ENCODE assay signal across 14 cellular contexts in the genomic region with DNA sequence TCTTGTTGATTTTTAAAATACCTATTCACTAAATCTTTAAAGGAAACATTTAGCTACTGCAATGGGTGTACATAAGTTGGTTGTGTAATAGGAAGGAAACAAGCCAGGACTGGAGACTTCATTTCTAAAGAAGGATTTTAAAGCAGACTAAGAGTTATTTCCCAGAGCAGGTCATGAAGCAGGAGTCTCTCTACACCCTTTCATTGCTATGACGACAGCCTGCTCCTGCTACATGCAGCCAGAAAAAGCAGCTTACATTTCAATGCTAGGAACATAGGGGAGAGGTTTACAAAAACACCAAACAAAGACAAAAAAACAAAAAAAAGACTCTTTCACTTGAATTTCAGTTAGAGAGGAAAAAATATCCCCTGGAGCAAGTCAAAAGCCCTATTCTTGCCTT. TPM values are rescaled to one million over a fixed set of nuclear protein-coding genes. Genes with fewer than 3 reads are reported as not detected.
DNase-seq lines count a peak whose midpoint lies in the region; ATAC-seq and TF ChIP-seq lines count a peak whose summit lies in the region.
"Had no signal": no experiment of that assay in that cellular context is flagged by ENCODE, and none has a peak within 500 bp of the region (broad histone marks: within the 10 kb centered on the region; RNA-seq: fewer than 3 reads in every experiment).

No MANE protein-coding gene starts in this region.

- DNase-seq in ascending aorta (ENCODE audit: low spot score in 2 of 2) (no peak), fibroblast of lung (ENCODE audit: low read depth in 2 of 2) (peak; percentile 35 to 87), middle frontal gyrus (ENCODE audit: extremely low spot score, low spot score) (peak; percentile 59), NCI-H2196 (lab: John Stamatoyannopoulos, UW; ENCODE audit: unreplicated experiment) (no peak)
- no peak for DNase-seq in activated CD8-positive, alpha-beta memory T cell treated with anti-CD3 and anti-CD28 coated beads for 24 hours
- DNase-seq: DMS53; MM.1S; mucosa of descending colon; stimulated activated CD4-positive, alpha-beta T cell treated with anti-CD3 and anti-CD28 coated beads, Interleukin-4, amount 100 ng/mL, for 4 hours had no signal

- WGBS in thymus, result 93% methylated on average over 1 of the region's 1 CpG

- H3K27ac ChIP-seq in ascending aorta (peak overlapping the region; percentile 91 to 95), fibroblast of lung (ENCODE audit: insufficient read depth, low read length) (no peak overlapping the region), thymus (ENCODE audit: low read depth) (peak overlapping the region; percentile 38)

- H3K4me1 ChIP-seq in ascending aorta (peaks cover 17 to 41% of the 10 kb centered on the region in 2 donors), fibroblast of lung (ENCODE audit: control insufficient read depth, extremely low read depth, insufficient read depth, low read length) (no peaks in the 10 kb centered on the region), thymus (ENCODE audit: control insufficient read depth, insufficient read depth, low read length) (no peaks in the 10 kb centered on the region)

- no peak overlapping the region for H2AFZ ChIP-seq in fibroblast of lung (ENCODE audit: low read length)

- peaks cover 3 to 7% of the 10 kb centered on the region in 2 donors for H3K36me3 ChIP-seq in ascending aorta
- H3K36me3 ChIP-seq in fibroblast of lung (ENCODE audit: control insufficient read depth, insufficient read depth, low read length), result no peaks in the 10 kb centered on the region
- H3K36me3 ChIP-seq in thymus (ENCODE audit: control insufficient read depth, insufficient read depth), result no peaks in the 10 kb centered on the region

- no peak overlapping the region for H3K9ac ChIP-seq in fibroblast of lung (ENCODE audit: insufficient read depth, low read length)

- ATAC-seq in HG03378 (IDR thresholded peaks at IDR 0.05; ENCODE audit: unreplicated experiment) (no peak), HG03342 (IDR thresholded peaks at IDR 0.05; ENCODE audit: unreplicated experiment) (no peak)
- ATAC-seq: mucosa of descending colon, Panc1 had no signal

- H3K27me3 ChIP-seq in ascending aorta (no peaks in the 10 kb centered on the region), fibroblast of lung (ENCODE audit: control insufficient read depth, insufficient read depth, low read length) (no peaks in the 10 kb centered on the region), thymus (ENCODE audit: control insufficient read depth, insufficient read depth) (no peaks in the 10 kb centered on the region)

- no peaks in the 10 kb centered on the region for H4K20me1 ChIP-seq in fibroblast of lung (ENCODE audit: control insufficient read depth, extremely low read depth, insufficient read depth, low read length)

- H3K9me3 ChIP-seq in ascending aorta, result no peaks in the 10 kb centered on the region
- H3K9me3 ChIP-seq in fibroblast of lung (ENCODE audit: control insufficient read depth, insufficient read depth, low read depth, low read length), result no peaks in the 10 kb centered on the region
- H3K9me3 ChIP-seq in thymus (ENCODE audit: control insufficient read depth), result no peaks in the 10 kb centered on the region

- no peaks in the 10 kb centered on the region for H3K79me2 ChIP-seq in fibroblast of lung (ENCODE audit: control insufficient read depth, insufficient read depth, low read length)

- intact Hi-C loops in ascending aorta (cut with DNase I), result loop anchor here (1.0 to 5.0 kb wide), 2 partner anchors 18 to 33 kb away; no protein-coding TSS in a partner anchor

- TF ChIP-seq CTCF in ascending aorta (IDR thresholded peaks at IDR 0.05), result no peak
- no peak for TF ChIP-seq CTCF in fibroblast of lung (conservative IDR thresholded peaks at IDR 0.05 in 1 of 2, IDR thresholded peaks at IDR 0.05 in 1 of 2; ENCODE audit: low read depth in 1 of 2, low read length in 2 of 2)

- peak overlapping the region; percentile 46 to 71 for H3K4me3 ChIP-seq in ascending aorta
- no peak overlapping the region for H3K4me3 ChIP-seq in fibroblast of lung (replicated peaks in 1 of 4; ENCODE audit: control extremely low read depth in 1 of 4, insufficient read depth in 1 of 4, low read depth in 3 of 4, low read length in 4 of 4)
- no peak overlapping the region for H3K4me3 ChIP-seq in thymus (ENCODE audit: low read length)
- H3K4me3 ChIP-seq: mucosa of descending colon had no signal

- H3K4me2 ChIP-seq in fibroblast of lung (ENCODE audit: extremely low read depth, insufficient read depth, low read length), result no peak overlapping the region

RNA-seq across cellular contexts. Expression of a gene that starts 3.5 kb away (rescaled TPM):
- total RNA-seq in ascending aorta, result 830 TPM
- 2.3 and 4.1 TPM in 2 replicates for total RNA-seq in fibroblast of lung
- polyA plus RNA-seq in fibroblast of lung, result 0.64 and 0.70 TPM in 2 replicates
- polyA plus RNA-seq in fibroblast of lung (2012), result 0.36 and 0.37 TPM in 2 replicates
- not detected in 2 replicates for polyA minus RNA-seq in fibroblast of lung (ENCODE audit: low replicate concordance)
- 229 TPM for polyA plus RNA-seq in thymus
- total RNA-seq: activated T-helper 1 cell treated with anti-CD3 and anti-CD28 coated beads, Interleukin-12 subunit alpha, Interleukin-12 subunit beta, Interleukin-2, Interleukin-4 antibody, amounts not matched to agents 30 ng/mL and 10 ng/mL and 1 ng/mL, durations not matched to agents 14 hours and 24 hours and 36 hours had no signal

Comparison
In these comparisons a context has a peak if more than half of its experiments do, and no peak if none do; other contexts are left out.
1. DNase-seq: peak in fibroblast of lung (2 of 2) and middle frontal gyrus (single experiment); none in ascending aorta (0 of 2), NCI-H2196 (single experiment) and activated CD8-positive, alpha-beta memory T cell treated with anti-CD3 and anti-CD28 coated beads for 24 hours (single experiment).
2. H3K4me3 ChIP-seq: peak in ascending aorta (2 of 2); none in fibroblast of lung (0 of 4) and thymus (single experiment).
3. RNA of a gene that starts 3.5 kb away (total RNA-seq): 830 TPM in ascending aorta (single experiment); 2.3 to 4.1 TPM in fibroblast of lung; every median in the first group is over 100 times any median in the second.